9 cellular contexts compared by ENCODE assay signal in the genomic region with DNA sequence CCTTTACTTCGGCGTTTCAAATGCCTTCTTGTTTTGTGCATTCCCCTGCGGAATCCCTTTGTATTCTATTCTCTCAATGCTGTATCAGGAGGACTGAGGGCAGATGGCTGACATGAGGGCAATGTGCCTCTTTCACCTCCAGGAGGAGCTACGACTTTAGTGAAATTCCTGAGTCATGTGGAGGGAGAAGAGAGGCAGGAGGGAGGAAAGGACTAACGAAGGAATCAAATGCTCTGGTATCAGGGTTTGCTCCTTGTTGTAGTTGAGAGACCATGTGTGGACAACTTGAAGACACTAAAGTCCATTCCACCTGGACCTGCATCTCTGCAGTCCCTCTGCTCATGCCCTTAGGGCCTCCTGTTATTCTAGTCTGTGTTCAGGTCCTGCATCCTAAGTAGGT. TPM values are rescaled to one million over a fixed set of nuclear protein-coding genes. Genes with fewer than 3 reads are reported as not detected.
DNase-seq lines count a peak whose midpoint lies in the region; ATAC-seq, FAIRE-seq and TF ChIP-seq lines count a peak whose summit lies in the region.
"Had no signal": no experiment of that assay in that cellular context is flagged by ENCODE, and none has a peak within 500 bp of the region (broad histone marks: within the 10 kb centered on the region; RNA-seq: fewer than 3 reads in every experiment).

No MANE protein-coding gene starts in this region.

- no peaks in the 10 kb centered on the region for H3K4me1 ChIP-seq in K562 (replicated peaks in 1 of 2; ENCODE audit: control insufficient read depth in 2 of 2, insufficient read depth in 2 of 2, low read length in 2 of 2)

- no peaks in the 10 kb centered on the region for H3K79me2 ChIP-seq in K562 (ENCODE audit: control insufficient read depth, insufficient read depth, low read length)

- no peaks in the 10 kb centered on the region for H4K20me1 ChIP-seq in K562 (replicated peaks; ENCODE audit: control insufficient read depth, insufficient read depth, low read length)

- no peak overlapping the region for H3K4me2 ChIP-seq in K562 (ENCODE audit: insufficient read depth, low read length)

- ATAC-seq in K562 (peak; percentile 89), esophagus mucosa (no peak)

- no peaks in the 10 kb centered on the region for H3K9me3 ChIP-seq in K562 (replicated peaks; ENCODE audit: control insufficient read depth, insufficient read depth, low read depth, low read length)

- CTCF ChIA-PET in K562 (lab: Yijun Ruan, JAX; ENCODE audit: low intra/inter-chr PET ratio): interaction anchor here (0.6 kb wide), 1 partner anchor 1834 kb away, joined by 4 read pairs; no protein-coding TSS in a partner anchor

- no peaks in the 10 kb centered on the region for H3K9me3 Mint-ChIP-seq in nephron progenitor cell

- no peaks in the 10 kb centered on the region for H3K36me3 Mint-ChIP-seq in nephron progenitor cell (ENCODE audit: low read depth)

- DNase-seq in ELF-1 (ENCODE audit: low read depth, low spot score) (peak; percentile 56), K562 (ENCODE audit: extremely low read depth in 1 of 4, low spot score in 3 of 4) (peak in 2 of 4 experiments; percentile 25 to 33), nephron progenitor cell (no peak), 8988T (no peak), NCI-H1436 treated with DMSO at 0.1 percent for 48 hours (lab: John Stamatoyannopoulos, UW) (no peak)
- peak; percentile 48 for DNase-seq in Jurkat, Clone E6-1 (ENCODE audit: low read depth, low spot score)
- DNase-seq in stimulated activated CD4-positive, alpha-beta T cell treated with anti-CD3 and anti-CD28 coated beads, Interleukin-4, amount 100 ng/mL, for 1 hour: no peak

- FAIRE-seq in K562 (lab: Jason Lieb, UNC): peak; percentile 56

- H3K27ac Mint-ChIP-seq in nephron progenitor cell: no peak overlapping the region

- TF ChIP-seq CTCF in K562 (IDR thresholded peaks at IDR 0.05 in 2 of 3, conservative IDR thresholded peaks at IDR 0.05 in 1 of 3; ENCODE audit: insufficient read depth in 2 of 3, low read depth in 1 of 3, low read length in 3 of 3) (peak; percentile 25 to 50 (median 48); a peak in 4 of 6 replicates), nephron progenitor cell (IDR thresholded peaks at IDR 0.05) (peak; percentile 12)

- H3K27me3 ChIP-seq in K562 (ENCODE audit: control insufficient read depth in 2 of 2, insufficient read depth in 2 of 2, low read length in 2 of 2): no peaks in the 10 kb centered on the region
- H3K27me3 ChIP-seq: cardiac muscle cell had no signal

- no peak overlapping the region for H3K9ac ChIP-seq in K562 (ENCODE audit: insufficient read depth in 1 of 2, low read depth in 2 of 2, low read length in 2 of 2)

- no peaks in the 10 kb centered on the region for H3K9me1 ChIP-seq in K562 (ENCODE audit: control insufficient read depth, insufficient read depth, low read length)

- H3K27ac ChIP-seq in K562 (ENCODE audit: extremely low read depth, low read depth, low read length): no peak overlapping the region
- H3K27ac ChIP-seq: cardiac muscle cell had no signal

- 0% methylated on average over 5 of the region's 5 CpGs for WGBS in K562 (ENCODE audit: insufficient coverage, low coverage, missing lambda C conversion rate)

- POLR2A ChIA-PET in K562 (lab: Yijun Ruan, JAX): interaction anchor here (0.7 to 2.3 kb wide), 4 partner anchors 11 to 639 kb away, joined by 3 to 6 read pairs (median 3); no protein-coding TSS in a partner anchor

- no peaks in the 10 kb centered on the region for H3K4me1 Mint-ChIP-seq in nephron progenitor cell

- H2AFZ ChIP-seq in K562 (ENCODE audit: low read depth, low read length): no peak overlapping the region

- in situ Hi-C loops in K562 (cut with MboI): no loop called here

- H3K27me3 Mint-ChIP-seq in nephron progenitor cell (ENCODE audit: low read depth, poor library complexity): peaks cover under 1% of the 10 kb centered on the region

- BruUV-seq in K562 (replicated peaks; lab: Mats Ljungman, UMichigan): no TSS peak

- TF ChIP-seq EP300 in K562 (IDR thresholded peaks at IDR 0.05; ENCODE audit: low read length): no peak

- no peaks in the 10 kb centered on the region for H3K36me3 ChIP-seq in K562 (ENCODE audit: control insufficient read depth, insufficient read depth, low read length)
- H3K36me3 ChIP-seq: cardiac muscle cell had no signal

- no peak overlapping the region for H3K4me3 ChIP-seq in Jurkat, Clone E6-1 (ENCODE audit: low read length)
- no peak overlapping the region for H3K4me3 ChIP-seq in K562
- H3K4me3 ChIP-seq: cardiac muscle cell had no signal

- TF ChIP-seq POLR2A in K562 (conservative IDR thresholded peaks at IDR 0.05): no peak

- no peak for TF ChIP-seq RAD21 in K562 (CRISPR knock-in tag; conservative IDR thresholded peaks at IDR 0.05 in 1 of 2, IDR thresholded peaks at IDR 0.05 in 1 of 2)

- intact Hi-C loops in K562 (cut with micrococcal nuclease): no loop called here

- H3K4me3 Mint-ChIP-seq in nephron progenitor cell: no peak overlapping the region

TF ChIP-seq in K562, 482 proteins besides CTCF, POLR2A, EP300 and RAD21:
- TF ChIP-seq NFE2 (IDR thresholded peaks at IDR 0.05; ENCODE audit: low read depth) (peak; percentile 78), ZNF830 (CRISPR knock-in tag; IDR thresholded peaks at IDR 0.05) (no peak), ZNF316 (IDR thresholded peaks at IDR 0.05) (peak; percentile 28; the same call in 1 of the 2 replicates), MAFF (IDR thresholded peaks at IDR 0.05; ENCODE audit: low read length) (peak; percentile 20; the same call in 1 of the 2 replicates), ZBTB8A (IDR thresholded peaks at IDR 0.05; ENCODE audit: partially characterized antibody) (no peak), C11orf30 (IDR thresholded peaks at IDR 0.05; ENCODE audit: low read depth) (0 out of 2 replicates have a peak, but pooled peaks have one; percentile 13)
- TF ChIP-seq, protein P1, sequence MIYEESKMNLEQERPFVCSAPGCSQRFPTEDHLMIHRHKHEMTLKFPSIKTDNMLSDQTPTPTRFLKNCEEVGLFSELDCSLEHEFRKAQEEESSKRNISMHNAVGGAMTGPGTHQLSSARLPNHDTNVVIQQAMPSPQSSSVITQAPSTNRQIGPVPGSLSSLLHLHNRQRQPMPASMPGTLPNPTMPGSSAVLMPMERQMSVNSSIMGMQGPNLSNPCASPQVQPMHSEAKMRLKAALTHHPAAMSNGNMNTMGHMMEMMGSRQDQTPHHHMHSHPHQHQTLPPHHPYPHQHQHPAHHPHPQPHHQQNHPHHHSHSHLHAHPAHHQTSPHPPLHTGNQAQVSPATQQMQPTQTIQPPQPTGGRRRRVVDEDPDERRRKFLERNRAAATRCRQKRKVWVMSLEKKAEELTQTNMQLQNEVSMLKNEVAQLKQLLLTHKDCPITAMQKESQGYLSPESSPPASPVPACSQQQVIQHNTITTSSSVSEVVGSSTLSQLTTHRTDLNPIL (CRISPR knock-in tag; IDR thresholded peaks at IDR 0.05): no peak

RNA-seq across cellular contexts. Expression of a gene that starts 40.2 kb away (rescaled TPM):
- not detected for polyA plus RNA-seq in Jurkat, Clone E6-1 (2012; ENCODE audit: insufficient read depth, insufficient read length)
- not detected in 2 replicates for total RNA-seq in K562 (2011; cell fraction: chromatin; rRNA removed; ENCODE audit: low replicate concordance)
- total RNA-seq in K562 (2011; cell fraction: nucleolus; rRNA removed): not detected in 2 replicates
- not detected in 2 replicates for total RNA-seq in K562 (2011; cell fraction: nucleoplasm; rRNA removed)
- total RNA-seq in K562 (2014; rRNA removed): not detected in 2 replicates
- not detected in 2 replicates for total RNA-seq in K562 (2014; rRNA removed; fragmentation: Illumina TruSeq; extraction: Trizol)
- total RNA-seq in K562 (2015; rRNA removed; fragmentation: Illumina TruSeq; extraction: Trizol): not detected in 2 replicates
- total RNA-seq in K562 (2021): not detected in 2 replicates
- polyA plus RNA-seq in K562 (2011; rRNA removed): not detected in 2 replicates
- polyA plus RNA-seq in K562 (2011; cell fraction: cytosol; rRNA removed): not detected in 2 replicates
- polyA plus RNA-seq in K562 (2011; cell fraction: nucleus; rRNA removed): not detected in 2 replicates
- not detected in 2 replicates for polyA plus RNA-seq in K562 (2012)
- polyA plus RNA-seq in K562 (2014; fragmentation: Illumina TruSeq; extraction: Trizol): not detected in 2 replicates
- polyA plus RNA-seq in K562 (2014; fragmentation: Nextera tagmentation; extraction: Ambion mirVana): not detected
- not detected in 2 replicates for polyA plus RNA-seq in K562 (2014; rRNA removed)
- not detected in 2 replicates for polyA minus RNA-seq in K562 (2011; rRNA and poly(A)+ RNA removed)
- not detected in 2 replicates for polyA minus RNA-seq in K562 (2011; cell fraction: cytosol; rRNA and poly(A)+ RNA removed)
- polyA minus RNA-seq in K562 (2011; cell fraction: nucleus; rRNA and poly(A)+ RNA removed): not detected in 2 replicates
- total RNA-seq in esophagus mucosa: not detected
- total RNA-seq: cardiac muscle cell had no signal
- polyA plus RNA-seq: cardiac muscle cell had no signal

Comparison
In these comparisons a context has a peak if more than half of its experiments do, and no peak if none do; other contexts are left out.
1. DNase-seq: peak in ELF-1 (single experiment) and Jurkat, Clone E6-1 (single experiment); none in nephron progenitor cell (single experiment), 8988T (single experiment), stimulated activated CD4-positive, alpha-beta T cell treated with anti-CD3 and anti-CD28 coated beads, Interleukin-4, amount 100 ng/mL, for 1 hour (single experiment) and NCI-H1436 treated with DMSO at 0.1 percent for 48 hours (single experiment).